22 cellular contexts compared by ENCODE assay signal in the genomic region with DNA sequence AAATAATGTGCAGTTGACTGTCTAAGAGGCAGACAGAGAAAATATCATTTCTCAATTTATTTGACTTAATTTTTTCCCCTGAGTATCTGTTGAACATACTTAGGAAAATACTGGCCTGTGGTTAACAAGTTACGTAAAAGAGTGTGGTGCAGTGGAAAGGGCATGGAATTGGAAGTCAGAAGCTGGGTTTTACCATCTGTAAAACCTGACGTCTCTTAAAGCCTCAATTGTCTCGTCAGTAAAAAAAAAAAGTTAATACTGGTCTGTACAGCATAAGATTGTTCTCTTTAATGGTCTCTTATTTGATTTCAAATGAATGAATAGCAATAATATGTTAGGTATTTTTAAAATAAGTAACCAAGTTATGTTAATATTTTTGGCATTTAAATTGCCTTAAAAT.
DNase-seq lines count a peak whose midpoint lies in the region; ATAC-seq and TF ChIP-seq lines count a peak whose summit lies in the region.
"Had no signal": no experiment of that assay in that cellular context is flagged by ENCODE, and none has a peak within 500 bp of the region (broad histone marks: within the 10 kb centered on the region; RNA-seq: fewer than 3 reads in every experiment).

No MANE protein-coding gene starts in this region.

- peaks cover 98% of the 10 kb centered on the region for H3K79me2 ChIP-seq in Karpas-422 (ENCODE audit: low read length)

- no peaks in the 10 kb centered on the region for H3K36me3 ChIP-seq in body of pancreas (replicated peaks in 1 of 2; ENCODE audit: insufficient read depth in 1 of 2, low read depth in 2 of 2)
- H3K36me3 ChIP-seq in aorta (ENCODE audit: control insufficient read depth in 1 of 2, insufficient read depth in 2 of 2, low read length in 1 of 2), result no peaks in the 10 kb centered on the region
- H3K36me3 ChIP-seq in Karpas-422 (ENCODE audit: insufficient read depth, low read length), result no peaks in the 10 kb centered on the region
- H3K36me3 ChIP-seq: prostate gland, suprapubic skin had no signal

- H3K36me3 Mint-ChIP-seq in T-helper 17 cell (ENCODE audit: low read depth), result peaks cover 2% of the 10 kb centered on the region

- no peaks in the 10 kb centered on the region for H3K27me3 ChIP-seq in body of pancreas
- H3K27me3 ChIP-seq in aorta (ENCODE audit: control insufficient read depth in 1 of 2, insufficient read depth in 2 of 2, low read length in 1 of 2), result no peaks in the 10 kb centered on the region
- no peaks in the 10 kb centered on the region for H3K27me3 ChIP-seq in Karpas-422 (ENCODE audit: low read length)
- H3K27me3 ChIP-seq: suprapubic skin had no signal

- H3K9me2 ChIP-seq in Karpas-422 (replicated peaks; ENCODE audit: insufficient read depth, low read length), result no peaks in the 10 kb centered on the region

- H4K20me1 ChIP-seq in Karpas-422 (ENCODE audit: insufficient read depth, low read depth, low read length), result no peaks in the 10 kb centered on the region

- H2AFZ ChIP-seq in Karpas-422 (ENCODE audit: low read length), result no peak overlapping the region

- H3K9me3 ChIP-seq in T-helper 17 cell (ENCODE audit: control insufficient read depth, low read length, poor library complexity, severe bottlenecking) (no peaks in the 10 kb centered on the region), body of pancreas (no peaks in the 10 kb centered on the region), aorta (ENCODE audit: control insufficient read depth, low read length) (no peaks in the 10 kb centered on the region), Karpas-422 (ENCODE audit: low read length) (no peaks in the 10 kb centered on the region)
- H3K9me3 ChIP-seq: prostate gland, suprapubic skin had no signal

- H3K27me3 Mint-ChIP-seq in T-helper 17 cell, result no peaks in the 10 kb centered on the region
- H3K27me3 Mint-ChIP-seq: activated CD4-positive, alpha-beta T cell treated with anti-CD3 and anti-CD28 coated beads for 36 hours; activated CD8-positive, alpha-beta memory T cell treated with anti-CD3 and anti-CD28 coated beads, Interleukin-2, amount 10 ng/mL, durations not matched to agents 7 days and 5 days had no signal

- intact Hi-C loops in body of pancreas (cut with DNase I) (no loop called here), aorta (cut with DNase I) (no loop called here)

- peaks cover 50% of the 10 kb centered on the region for H3K4me1 Mint-ChIP-seq in T-helper 17 cell
- H3K4me1 Mint-ChIP-seq: activated CD8-positive, alpha-beta memory T cell treated with anti-CD3 and anti-CD28 coated beads, Interleukin-2, amount 10 ng/mL, durations not matched to agents 7 days and 5 days had no signal

- no peak overlapping the region for H3K4me3 Mint-ChIP-seq in T-helper 17 cell
- H3K4me3 Mint-ChIP-seq: activated CD4-positive, alpha-beta T cell treated with anti-CD3 and anti-CD28 coated beads for 36 hours; activated CD8-positive, alpha-beta memory T cell treated with anti-CD3 and anti-CD28 coated beads, Interleukin-2, amount 10 ng/mL, durations not matched to agents 7 days and 5 days; H9; nephron progenitor cell had no signal

- peak overlapping the region; percentile 2 for H3K27ac Mint-ChIP-seq in T-helper 17 cell
- H3K27ac Mint-ChIP-seq: activated CD4-positive, alpha-beta T cell treated with anti-CD3 and anti-CD28 coated beads for 36 hours; activated CD8-positive, alpha-beta memory T cell treated with anti-CD3 and anti-CD28 coated beads, Interleukin-2, amount 10 ng/mL, durations not matched to agents 7 days and 5 days; activated T-helper 2 cell treated with anti-CD3 and anti-CD28 coated beads, Interferon-gamma antibody, Interleukin-2, Interleukin-4, amounts not matched to agents 10 μg/mL and 5 μg/mL and 100 μg/mL, durations not matched to agents 14 hours and 24 hours and 36 hours; H9; nephron progenitor cell had no signal

- 66 to 77% methylated on average over 3 of the region's 3 CpGs for WGBS in body of pancreas, 2 donors
- 83 to 91% methylated on average over 3 of the region's 3 CpGs for WGBS in aorta, 2 donors

- ATAC-seq in T-helper 17 cell, result no peak
- ATAC-seq in body of pancreas, result no peak
- no peak for ATAC-seq in HG03045 (IDR thresholded peaks at IDR 0.05; ENCODE audit: unreplicated experiment)
- ATAC-seq in aorta (ENCODE audit: low FRiP score), result no peak
- ATAC-seq: activated CD4-positive, alpha-beta T cell treated with anti-CD3 and anti-CD28 coated beads for 36 hours; activated CD8-positive, alpha-beta memory T cell treated with anti-CD3 and anti-CD28 coated beads, Interleukin-2, amount 10 ng/mL, durations not matched to agents 7 days and 5 days; K562; Panc1 had no signal

- H3K4me3 ChIP-seq in fibroblast of the aortic adventitia (ENCODE audit: low read depth, low read length), result no peak overlapping the region
- H3K4me3 ChIP-seq in body of pancreas, result no peak overlapping the region
- H3K4me3 ChIP-seq in aorta (ENCODE audit: low read length in 2 of 2), result no peak overlapping the region
- no peak overlapping the region for H3K4me3 ChIP-seq in Karpas-422 (ENCODE audit: low read length)
- H3K4me3 ChIP-seq: K562, prostate gland, suprapubic skin had no signal

- no peak overlapping the region for H3K9ac ChIP-seq in Karpas-422 (ENCODE audit: low read length)

- TF ChIP-seq CTCF in fibroblast of the aortic adventitia (IDR thresholded peaks at IDR 0.05; ENCODE audit: insufficient read depth, low read length) (no peak), body of pancreas (IDR thresholded peaks at IDR 0.05) (no peak)

- no peak overlapping the region for H3K4me2 ChIP-seq in Karpas-422 (ENCODE audit: low read depth, low read length, poor library complexity, severe bottlenecking)

- TF ChIP-seq POLR2A in body of pancreas (IDR thresholded peaks at IDR 0.05), result no peak

- DNase-seq in GM04504 (ENCODE audit: low read depth) (peak; percentile 24), T-helper 17 cell (no peak), fibroblast of the aortic adventitia (ENCODE audit: low read depth) (peak; percentile 6), body of pancreas (no peak), aorta (no peak), Karpas-422 (no peak)
- DNase-seq: activated CD4-positive, alpha-beta T cell treated with anti-CD3 and anti-CD28 coated beads for 36 hours; activated CD8-positive, alpha-beta memory T cell treated with anti-CD3 and anti-CD28 coated beads, Interleukin-2, amount 10 ng/mL, durations not matched to agents 7 days and 5 days; caudate nucleus; DMS79; effector CD4-positive, alpha-beta T cell; H9; NCI-H1105; NCI-H748 treated with DMSO at 0.1 percent for 48 hours; nephron progenitor cell; stimulated activated CD4-positive, alpha-beta T cell treated with anti-CD3 and anti-CD28 coated beads, Interleukin-12 subunit alpha, Interleukin-12 subunit beta, amount 100 ng/mL, for 4 hours had no signal

- H3K27ac ChIP-seq in body of pancreas (no peak overlapping the region), aorta (ENCODE audit: low read depth in 1 of 2, low read length in 2 of 2) (no peak overlapping the region), Karpas-422 (ENCODE audit: low read length) (no peak overlapping the region)
- H3K27ac ChIP-seq: prostate gland, suprapubic skin had no signal

- peaks cover 27% of the 10 kb centered on the region for H3K4me1 ChIP-seq in body of pancreas
- peaks cover 0 to 3% of the 10 kb centered on the region in 2 donors for H3K4me1 ChIP-seq in aorta (ENCODE audit: control insufficient read depth in 1 of 2, insufficient read depth in 2 of 2, low read length in 2 of 2)
- H3K4me1 ChIP-seq in Karpas-422 (ENCODE audit: low read length), result peaks cover 25% of the 10 kb centered on the region
- H3K4me1 ChIP-seq: prostate gland had no signal

Comparison
In these comparisons a context has a peak if more than half of its experiments do, and no peak if none do; other contexts are left out.
1. DNase-seq: peak in GM04504 (single experiment) and fibroblast of the aortic adventitia (single experiment); none in T-helper 17 cell (0 of 3), body of pancreas (0 of 4), aorta (0 of 2) and Karpas-422 (single experiment).